ENCODE assay signal across 8 cellular contexts in the genomic region with DNA sequence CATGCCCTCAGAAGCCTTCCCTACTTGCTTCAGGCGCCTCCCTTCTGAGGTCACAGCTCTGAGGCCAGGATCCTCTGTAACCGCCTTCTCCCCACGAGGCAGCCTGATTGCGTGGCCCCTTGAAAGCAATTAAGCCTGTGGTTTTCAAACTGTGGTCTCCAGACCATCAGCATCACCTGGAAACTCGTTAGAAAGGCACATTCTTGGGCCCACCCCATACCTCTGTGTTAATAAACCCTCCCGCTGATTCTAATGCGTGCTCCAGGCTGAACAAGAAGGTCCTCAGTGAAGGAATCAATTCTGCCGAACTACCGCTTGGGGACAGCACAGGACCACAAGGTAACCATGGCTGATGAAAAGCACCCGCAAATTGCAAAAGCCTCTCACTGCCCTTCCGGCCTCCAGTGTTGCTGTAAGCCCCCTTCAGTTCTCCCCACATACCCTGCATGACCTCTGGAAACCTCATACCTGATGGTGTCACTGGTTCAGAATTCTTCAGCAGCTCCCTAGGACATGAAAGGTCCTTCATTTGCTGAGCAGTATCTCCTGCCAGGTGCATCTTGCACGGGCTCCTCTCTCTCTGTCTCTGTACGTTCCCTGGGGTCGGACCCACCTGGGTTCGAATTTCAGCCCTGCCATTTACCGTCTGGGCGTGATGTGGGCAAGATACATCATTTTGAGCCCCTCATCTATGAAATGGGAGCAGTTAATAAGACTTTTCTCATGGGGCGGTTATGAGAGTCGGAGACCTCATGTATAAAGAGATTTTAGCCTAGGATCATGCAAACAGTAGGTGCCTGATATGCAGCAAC. TPM values are rescaled to one million over a fixed set of nuclear protein-coding genes. Genes with fewer than 3 reads are reported as not detected.
DNase-seq lines count a peak whose midpoint lies in the region; ATAC-seq and TF ChIP-seq lines count a peak whose summit lies in the region.

No MANE protein-coding gene starts in this region.

- TF ChIP-seq POLR2A in NB4 (IDR thresholded peaks at IDR 0.05; ENCODE audit: extremely low read depth, insufficient read length): no peak
- TF ChIP-seq POLR2A in vagina (IDR thresholded peaks at IDR 0.05): no peak

- DNase-seq in NB4 (ENCODE audit: low read depth): peak; percentile 92
- DNase-seq in SK-N-MC (ENCODE audit: low read depth, low spot score): peak; percentile 81
- DNase-seq in activated naive CD4-positive, alpha-beta T cell treated with anti-CD3 and anti-CD28 coated beads, Interleukin-2, amount 50 U/mL, for 16 hours: peak; percentile 63
- DNase-seq in Right ventricle myocardium superior: peak; percentile 51
- peak in 9 of 10 donors; percentile 30 to 94 (median 71) for DNase-seq in posterior cingulate gyrus
- no peak for DNase-seq in vagina (ENCODE audit: extremely low spot score in 2 of 2)

- H3K36me3 ChIP-seq in BLaER1 (no peaks in the 10 kb centered on the region), SK-N-MC (ENCODE audit: insufficient read depth, low read length) (no peaks in the 10 kb centered on the region), vagina (no peaks in the 10 kb centered on the region)

- H4K20me1 ChIP-seq in BLaER1: no peaks in the 10 kb centered on the region

- no peak overlapping the region for H3K4me3 ChIP-seq in BLaER1
- no peak overlapping the region for H3K4me3 ChIP-seq in NB4 (ENCODE audit: low read depth, low read length)
- H3K4me3 ChIP-seq in SK-N-MC: no peak overlapping the region
- H3K4me3 ChIP-seq in vagina: no peak overlapping the region

- peak; percentile 69 for ATAC-seq in GM19455 (IDR thresholded peaks at IDR 0.05; ENCODE audit: unreplicated experiment)
- peak; percentile 91 for ATAC-seq in Right ventricle myocardium superior (ENCODE audit: poor library complexity)

- peaks cover 24% of the 10 kb centered on the region for H3K4me1 ChIP-seq in BLaER1
- peaks cover 12% of the 10 kb centered on the region for H3K4me1 ChIP-seq in vagina

- peak overlapping the region; percentile 49; the same call in 1 of the 2 replicates for H3K27ac ChIP-seq in BLaER1
- H3K27ac ChIP-seq in SK-N-MC: peak overlapping the region; percentile 90
- H3K27ac ChIP-seq in vagina: no peak overlapping the region

- intact Hi-C loops in Right ventricle myocardium superior (cut with DNase I): loop anchor here (5.0 kb wide), 1 partner anchor 484 kb away; no protein-coding TSS in a partner anchor
- intact Hi-C loops in posterior cingulate gyrus (cut with DNase I): loop anchor here (5.0 kb wide), 1 partner anchor 484 kb away; no protein-coding TSS in a partner anchor
- intact Hi-C loops in vagina (cut with DNase I): no loop called here

- H3K4me2 ChIP-seq in BLaER1: peak overlapping the region; percentile 55

- H3K9ac ChIP-seq in BLaER1 (0 out of 2 replicates have a peak overlapping the region, but pooled peaks have one; percentile 29), SK-N-MC (ENCODE audit: insufficient read length) (peak overlapping the region; percentile 69)

- no peaks in the 10 kb centered on the region for H3K9me3 ChIP-seq in BLaER1
- no peaks in the 10 kb centered on the region for H3K9me3 ChIP-seq in SK-N-MC (ENCODE audit: low read depth, low read length)
- no peaks in the 10 kb centered on the region for H3K9me3 ChIP-seq in vagina

- TF ChIP-seq CTCF in NB4 (IDR thresholded peaks at IDR 0.05; ENCODE audit: low read depth, low read length): peak; percentile 99
- TF ChIP-seq CTCF in vagina (IDR thresholded peaks at IDR 0.05): peak; percentile 91 to 99 (median 93)

- no peaks in the 10 kb centered on the region for H3K27me3 ChIP-seq in BLaER1
- no peaks in the 10 kb centered on the region for H3K27me3 ChIP-seq in vagina

RNA-seq across cellular contexts. Expression of a gene that starts 39.9 kb away (rescaled TPM):
- total RNA-seq in Right ventricle myocardium superior (3.3 TPM), vagina (8.6 TPM)

Comparison
In these comparisons a context has a peak if more than half of its experiments do, and no peak if none do; other contexts are left out.
1. DNase-seq: peak in NB4 (single experiment), SK-N-MC (single experiment), activated naive CD4-positive, alpha-beta T cell treated with anti-CD3 and anti-CD28 coated beads, Interleukin-2, amount 50 U/mL, for 16 hours (single experiment), Right ventricle myocardium superior (single experiment) and posterior cingulate gyrus (9 of 10); none in vagina (0 of 2).